In the genomic region with DNA sequence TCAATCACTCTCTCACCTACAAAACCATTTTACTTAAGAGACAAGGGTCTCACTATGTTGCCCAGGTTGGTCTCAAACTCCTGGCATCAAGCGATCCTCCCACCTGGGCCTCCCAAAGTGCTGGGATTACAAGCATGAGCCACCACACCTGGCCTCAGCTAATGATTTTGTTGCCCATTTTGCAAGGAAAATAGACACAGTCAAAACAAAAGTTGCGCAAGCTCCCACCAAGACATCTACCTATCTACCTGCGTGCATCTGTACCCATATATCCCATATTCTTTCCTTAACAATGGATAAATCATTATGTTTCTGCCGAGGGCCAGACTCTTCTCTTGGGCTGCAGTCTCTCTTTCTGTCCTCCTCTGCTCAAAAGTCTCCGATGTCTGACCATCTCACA, we compare ENCODE assay signal across 12 cellular contexts.
"Had no signal": no experiment of that assay in that cellular context is flagged by ENCODE, and none has a peak within 500 bp of the region (broad histone marks: within the 10 kb centered on the region; RNA-seq: fewer than 3 reads in every experiment).

No MANE protein-coding gene starts in this region.

- H3K27me3 Mint-ChIP-seq: activated CD4-positive, alpha-beta memory T cell treated with anti-CD3 and anti-CD28 coated beads, Interleukin-2, amount 10 ng/mL, durations not matched to agents 7 days and 5 days; activated CD4-positive, alpha-beta T cell treated with anti-CD3 and anti-CD28 coated beads for 36 hours had no signal

- H3K4me1 ChIP-seq: heart left ventricle, tibial artery, vagina had no signal

- H3K27me3 ChIP-seq: heart left ventricle, tibial artery, vagina had no signal

- DNase-seq: activated CD4-positive, alpha-beta memory T cell treated with anti-CD3 and anti-CD28 coated beads, Interleukin-2, amount 10 ng/mL, durations not matched to agents 7 days and 5 days; activated CD4-positive, alpha-beta T cell treated with anti-CD3 and anti-CD28 coated beads for 36 hours; activated effector memory CD4-positive, alpha-beta T cell treated with anti-CD3 and anti-CD28 coated beads, Interleukin-2, amount 50 U/mL, for 16 hours; effector CD4-positive, alpha-beta T cell; foreskin melanocyte; heart left ventricle; mucosa of descending colon; stimulated activated CD4-positive, alpha-beta T cell treated with anti-CD3 and anti-CD28 coated beads, Interleukin-12 subunit alpha, Interleukin-12 subunit beta, amount 100 ng/mL, for 4 hours; tibial artery; WERI-Rb-1 had no signal

- H3K9me3 ChIP-seq: mucosa of descending colon, tibial artery, vagina had no signal

- H3K4me1 Mint-ChIP-seq: activated CD4-positive, alpha-beta memory T cell treated with anti-CD3 and anti-CD28 coated beads, Interleukin-2, amount 10 ng/mL, durations not matched to agents 7 days and 5 days had no signal

- H3K36me3 ChIP-seq: cardiac muscle cell, tibial artery, vagina, WERI-Rb-1 had no signal

- H3K4me3 Mint-ChIP-seq: activated CD4-positive, alpha-beta memory T cell treated with anti-CD3 and anti-CD28 coated beads, Interleukin-2, amount 10 ng/mL, durations not matched to agents 7 days and 5 days; activated CD4-positive, alpha-beta T cell treated with anti-CD3 and anti-CD28 coated beads for 36 hours had no signal

- H3K9me3 Mint-ChIP-seq: activated CD4-positive, alpha-beta memory T cell treated with anti-CD3 and anti-CD28 coated beads, Interleukin-2, amount 10 ng/mL, durations not matched to agents 7 days and 5 days had no signal

- ATAC-seq: activated CD4-positive, alpha-beta T cell treated with anti-CD3 and anti-CD28 coated beads for 36 hours; heart left ventricle; mucosa of descending colon had no signal

- H3K4me3 ChIP-seq: cardiac muscle cell, heart left ventricle, mucosa of descending colon, tibial artery, vagina had no signal

- H3K27ac Mint-ChIP-seq: activated CD4-positive, alpha-beta memory T cell treated with anti-CD3 and anti-CD28 coated beads, Interleukin-2, amount 10 ng/mL, durations not matched to agents 7 days and 5 days had no signal
